ENCODE assay signal across 18 cellular contexts in the genomic region with DNA sequence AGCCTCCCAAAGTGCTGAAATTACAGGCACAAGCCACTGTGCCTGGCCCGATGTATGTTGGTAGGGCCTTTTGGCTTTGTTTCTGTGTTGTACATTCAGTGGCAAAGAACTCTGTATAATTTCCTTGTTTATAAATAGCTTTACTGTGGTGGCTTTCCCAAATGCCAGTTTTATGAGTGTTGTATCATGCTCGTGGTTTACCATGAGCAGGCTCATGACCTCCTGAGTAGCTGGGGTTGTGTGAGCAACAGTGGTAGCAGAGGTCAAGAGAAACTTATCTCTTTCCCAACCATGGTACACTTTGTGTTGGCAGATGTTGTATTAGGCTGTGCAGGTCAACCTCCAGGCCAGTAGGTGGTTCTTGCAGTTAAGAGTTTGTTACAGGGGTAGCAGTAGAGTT.
"Had no signal": no experiment of that assay in that cellular context is flagged by ENCODE, and none has a peak within 500 bp of the region (broad histone marks: within the 10 kb centered on the region; RNA-seq: fewer than 3 reads in every experiment).

No MANE protein-coding gene starts in this region.

- H3K27me3 ChIP-seq: esophagus muscularis mucosa, gastrocnemius medialis, heart left ventricle, pancreas, sigmoid colon, thyroid gland, uterus had no signal

- DNase-seq: activated CD4-positive, alpha-beta T cell treated with anti-CD3 and anti-CD28 coated beads, Interleukin-2, amount 10 ng/mL, durations not matched to agents 7 days and 5 days; activated CD8-positive, alpha-beta memory T cell treated with anti-CD3 and anti-CD28 coated beads, Interleukin-2, amount 50 U/mL, for 48 hours; activated gamma-delta T cell treated with Interleukin-2 at 50 U/mL for 16 hours; activated naive CD8-positive, alpha-beta T cell treated with anti-CD3 and anti-CD28 coated beads, Interleukin-2, amount 10 ng/mL, durations not matched to agents 7 days and 5 days; aorta; caudate nucleus; gastrocnemius medialis; heart left ventricle; left colon; naive thymus-derived CD4-positive, alpha-beta T cell; pancreas; sigmoid colon; stimulated activated CD4-positive, alpha-beta T cell treated with anti-CD3 and anti-CD28 coated beads, Interleukin-12 subunit alpha, Interleukin-12 subunit beta, amount 100 ng/mL, for 4 hours; stimulated activated CD4-positive, alpha-beta T cell treated with anti-CD3 and anti-CD28 coated beads, Interleukin-2, amount 100 ng/mL, for 24 hours; thyroid gland; uterus had no signal

- H3K9me3 ChIP-seq: gastrocnemius medialis, pancreas, thyroid gland, uterus had no signal

- H3K36me3 ChIP-seq: esophagus muscularis mucosa, gastrocnemius medialis, heart left ventricle, pancreas, sigmoid colon, thyroid gland, uterus had no signal

- H3K4me3 ChIP-seq: esophagus muscularis mucosa, gastrocnemius medialis, heart left ventricle, pancreas, sigmoid colon, thyroid gland, uterus had no signal

- ATAC-seq: gastrocnemius medialis; heart left ventricle; left colon; naive thymus-derived CD4-positive, alpha-beta T cell; pancreas; stimulated activated memory B cell treated with anti-CD40 and anti-IgM and Interleukin-4, amounts not matched to agents 10 μg/mL and 1 μg/mL and 100 μg/mL, for 72 hours had no signal

- H3K4me1 ChIP-seq: esophagus muscularis mucosa, gastrocnemius medialis, heart left ventricle, pancreas, sigmoid colon, thyroid gland, uterus had no signal

- H3K27ac ChIP-seq: esophagus muscularis mucosa, gastrocnemius medialis, heart left ventricle, pancreas, sigmoid colon, thyroid gland, uterus had no signal
